22 cellular contexts compared by ENCODE assay signal in the genomic region with DNA sequence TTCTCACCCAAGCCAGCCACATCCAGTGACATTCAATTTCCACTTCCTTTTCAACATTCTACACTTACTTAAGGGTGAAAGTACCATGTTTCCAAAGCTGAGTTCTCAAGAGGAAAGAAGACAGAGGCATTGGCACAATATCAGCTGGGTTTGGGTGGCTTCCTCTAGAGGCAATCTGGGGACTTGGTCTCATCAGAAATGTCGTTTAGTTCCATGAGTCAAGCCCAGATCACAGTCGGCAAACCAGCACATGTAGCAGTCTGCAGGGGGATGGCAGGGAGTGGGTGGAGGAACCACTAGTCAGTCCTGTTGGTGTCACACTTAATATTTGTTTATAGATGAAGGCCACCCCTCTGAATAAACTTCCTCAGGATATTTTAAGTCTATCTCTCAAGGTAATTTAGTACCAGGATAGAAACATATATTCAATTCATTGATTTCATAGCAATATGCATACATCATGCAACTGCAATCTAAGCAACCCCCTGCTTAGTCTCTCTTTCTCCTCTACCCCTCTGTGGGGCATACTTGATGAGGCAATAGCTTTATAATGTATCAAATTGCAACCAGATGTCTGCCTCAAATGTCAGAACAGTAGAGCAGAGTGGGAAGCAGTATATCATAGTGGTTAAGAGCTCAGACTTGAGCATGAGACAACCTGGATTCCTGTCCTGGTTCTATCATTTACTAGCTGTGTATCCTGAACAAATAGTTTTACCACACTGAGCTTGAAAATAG. TPM values are rescaled to one million over a fixed set of nuclear protein-coding genes. Genes with fewer than 3 reads are reported as not detected.
A peak's percentile ranks its signal among the peaks of the same experiment; 100 is the strongest.
DNase-seq lines count a peak whose midpoint lies in the region; ATAC-seq and TF ChIP-seq lines count a peak whose summit lies in the region.
"Had no signal": no experiment of that assay in that cellular context is flagged by ENCODE, and none has a peak within 500 bp of the region (broad histone marks: within the 10 kb centered on the region; RNA-seq: fewer than 3 reads in every experiment).

No MANE protein-coding gene starts in this region.

- H3K4me2 ChIP-seq in neural cell (ENCODE audit: low read length) = peak overlapping the region; percentile 78

- H3K4me1 Mint-ChIP-seq in stimulated activated effector memory CD8-positive, alpha-beta T cell treated with anti-CD3 and anti-CD28 coated beads, Interleukin-12 subunit alpha, Interleukin-12 subunit beta, amount 100 ng/mL, for 72 hours = no peaks in the 10 kb centered on the region
- H3K4me1 Mint-ChIP-seq: activated naive CD8-positive, alpha-beta T cell treated with anti-CD3 and anti-CD28 coated beads, Interleukin-2, amount 10 ng/mL, durations not matched to agents 7 days and 5 days; central memory CD8-positive, alpha-beta T cell had no signal

- H3K79me2 ChIP-seq in neural cell (replicated peaks; ENCODE audit: insufficient read depth, low read length) = peaks cover 74% of the 10 kb centered on the region

- H3K9me3 Mint-ChIP-seq in stimulated activated effector memory CD8-positive, alpha-beta T cell treated with anti-CD3 and anti-CD28 coated beads, Interleukin-12 subunit alpha, Interleukin-12 subunit beta, amount 100 ng/mL, for 72 hours = peaks cover 4% of the 10 kb centered on the region
- H3K9me3 Mint-ChIP-seq: activated CD4-positive, alpha-beta memory T cell treated with anti-CD3 and anti-CD28 coated beads for 36 hours; activated naive CD8-positive, alpha-beta T cell treated with anti-CD3 and anti-CD28 coated beads, Interleukin-2, amount 10 ng/mL, durations not matched to agents 7 days and 5 days; CD8-positive, alpha-beta T cell; central memory CD8-positive, alpha-beta T cell; type B pancreatic cell had no signal

- H3F3A ChIP-seq in neural cell (ENCODE audit: insufficient read depth, low read length, poor library complexity, severe bottlenecking) = peaks cover 3% of the 10 kb centered on the region

- peak overlapping the region; percentile 79 for H3K4me3 ChIP-seq in neural cell (ENCODE audit: low read length)
- H3K4me3 ChIP-seq: GM12878, K562, prostate gland had no signal

- H3K27me3 ChIP-seq in neural cell (ENCODE audit: insufficient read depth, low read depth, low read length) = no peaks in the 10 kb centered on the region

- no peak for ATAC-seq in stimulated activated effector memory CD8-positive, alpha-beta T cell treated with anti-CD3 and anti-CD28 coated beads, Interleukin-12 subunit alpha, Interleukin-12 subunit beta, amount 100 ng/mL, for 72 hours
- ATAC-seq: activated CD4-positive, CD25-positive, alpha-beta regulatory T cell treated with anti-CD3 and anti-CD28 coated beads, Interleukin-2, amount 50 U/mL, for 24 hours; CD8-positive, alpha-beta T cell; GM12878; K562 had no signal

- H3K9ac ChIP-seq in neural cell (ENCODE audit: low read length) = peak overlapping the region; percentile 88

- peak overlapping the region; percentile 14 for H3K27ac ChIP-seq in neural cell (ENCODE audit: low read length)
- H3K27ac ChIP-seq: prostate gland had no signal

- no peaks in the 10 kb centered on the region for H3K36me3 Mint-ChIP-seq in stimulated activated effector memory CD8-positive, alpha-beta T cell treated with anti-CD3 and anti-CD28 coated beads, Interleukin-12 subunit alpha, Interleukin-12 subunit beta, amount 100 ng/mL, for 72 hours
- H3K36me3 Mint-ChIP-seq: activated CD4-positive, alpha-beta memory T cell treated with anti-CD3 and anti-CD28 coated beads for 36 hours; activated naive CD8-positive, alpha-beta T cell treated with anti-CD3 and anti-CD28 coated beads, Interleukin-2, amount 10 ng/mL, durations not matched to agents 7 days and 5 days; CD8-positive, alpha-beta T cell; type B pancreatic cell had no signal

- no peak overlapping the region for H3K4me3 Mint-ChIP-seq in stimulated activated effector memory CD8-positive, alpha-beta T cell treated with anti-CD3 and anti-CD28 coated beads, Interleukin-12 subunit alpha, Interleukin-12 subunit beta, amount 100 ng/mL, for 72 hours
- H3K4me3 Mint-ChIP-seq: activated CD4-positive, alpha-beta memory T cell treated with anti-CD3 and anti-CD28 coated beads for 36 hours; activated naive CD8-positive, alpha-beta T cell treated with anti-CD3 and anti-CD28 coated beads, Interleukin-2, amount 10 ng/mL, durations not matched to agents 7 days and 5 days; CD8-positive, alpha-beta T cell; central memory CD8-positive, alpha-beta T cell had no signal

- no peaks in the 10 kb centered on the region for H3K36me3 ChIP-seq in neural cell (ENCODE audit: insufficient read depth, low read length)
- H3K36me3 ChIP-seq: prostate gland had no signal

- H3K9me3 ChIP-seq in neural cell (ENCODE audit: low read length) = no peaks in the 10 kb centered on the region
- H3K9me3 ChIP-seq: prostate gland had no signal

- peaks cover 3% of the 10 kb centered on the region for H4K20me1 ChIP-seq in neural cell (ENCODE audit: insufficient read depth)

- no peak for TF ChIP-seq EP300 in neural cell (conservative IDR thresholded peaks at IDR 0.05; ENCODE audit: poor library complexity, severe bottlenecking)

- no peak for TF ChIP-seq RAD21 in neural cell (conservative IDR thresholded peaks at IDR 0.05)

- no peak overlapping the region for H2AFZ ChIP-seq in neural cell (ENCODE audit: low read depth, low read length)

- H3K27ac Mint-ChIP-seq in stimulated activated effector memory CD8-positive, alpha-beta T cell treated with anti-CD3 and anti-CD28 coated beads, Interleukin-12 subunit alpha, Interleukin-12 subunit beta, amount 100 ng/mL, for 72 hours = no peak overlapping the region
- H3K27ac Mint-ChIP-seq: activated CD4-positive, alpha-beta memory T cell treated with anti-CD3 and anti-CD28 coated beads for 36 hours; activated naive CD8-positive, alpha-beta T cell treated with anti-CD3 and anti-CD28 coated beads, Interleukin-2, amount 10 ng/mL, durations not matched to agents 7 days and 5 days; CD8-positive, alpha-beta T cell; type B pancreatic cell had no signal

- DNase-seq in DMS153 (lab: John Stamatoyannopoulos, UW) (peak; percentile 36), DMS153 treated with DMSO at 0.1 percent for 48 hours (lab: John Stamatoyannopoulos, UW; ENCODE audit: unreplicated experiment) (no peak), NCI-H2107 (lab: John Stamatoyannopoulos, UW) (peak; percentile 39), NCI-H748 treated with DMSO at 0.1 percent for 48 hours (lab: John Stamatoyannopoulos, UW) (peak; percentile 27), GM19240 (ENCODE audit: insufficient read length, low spot score) (no peak)
- DNase-seq in stimulated activated effector memory CD8-positive, alpha-beta T cell treated with anti-CD3 and anti-CD28 coated beads, Interleukin-12 subunit alpha, Interleukin-12 subunit beta, amount 100 ng/mL, for 72 hours (ENCODE audit: low spot score in 2 of 2) = no peak
- DNase-seq in stimulated activated CD4-positive, alpha-beta T cell treated with anti-CD3 and anti-CD28 coated beads, Interleukin-12 subunit alpha, Interleukin-12 subunit beta, amount 100 ng/mL, for 4 hours = no peak
- DNase-seq: 8988T; activated CD4-positive, alpha-beta memory T cell treated with anti-CD3 and anti-CD28 coated beads for 36 hours; activated effector memory CD4-positive, alpha-beta T cell treated with Interleukin-2 at 50 U/mL for 16 hours; activated naive CD8-positive, alpha-beta T cell treated with anti-CD3 and anti-CD28 coated beads, Interleukin-2, amount 10 ng/mL, durations not matched to agents 7 days and 5 days; CD8-positive, alpha-beta T cell; GOT3; NCI-H526 treated with DMSO at 0.1 percent for 48 hours; OCI-M1 had no signal

- H3K9me2 ChIP-seq in neural cell (ENCODE audit: insufficient read depth, low read length) = no peaks in the 10 kb centered on the region

- TF ChIP-seq CTCF in neural cell (IDR thresholded peaks at IDR 0.05; ENCODE audit: poor library complexity, severe bottlenecking) = no peak

TF ChIP-seq in neural cell, 6 proteins besides CTCF, POLR2A, EP300 and RAD21:
- peak; percentile 36 for TF ChIP-seq MXI1 (conservative IDR thresholded peaks at IDR 0.05; ENCODE audit: poor library complexity, severe bottlenecking)
- TF ChIP-seq, protein P1, sequence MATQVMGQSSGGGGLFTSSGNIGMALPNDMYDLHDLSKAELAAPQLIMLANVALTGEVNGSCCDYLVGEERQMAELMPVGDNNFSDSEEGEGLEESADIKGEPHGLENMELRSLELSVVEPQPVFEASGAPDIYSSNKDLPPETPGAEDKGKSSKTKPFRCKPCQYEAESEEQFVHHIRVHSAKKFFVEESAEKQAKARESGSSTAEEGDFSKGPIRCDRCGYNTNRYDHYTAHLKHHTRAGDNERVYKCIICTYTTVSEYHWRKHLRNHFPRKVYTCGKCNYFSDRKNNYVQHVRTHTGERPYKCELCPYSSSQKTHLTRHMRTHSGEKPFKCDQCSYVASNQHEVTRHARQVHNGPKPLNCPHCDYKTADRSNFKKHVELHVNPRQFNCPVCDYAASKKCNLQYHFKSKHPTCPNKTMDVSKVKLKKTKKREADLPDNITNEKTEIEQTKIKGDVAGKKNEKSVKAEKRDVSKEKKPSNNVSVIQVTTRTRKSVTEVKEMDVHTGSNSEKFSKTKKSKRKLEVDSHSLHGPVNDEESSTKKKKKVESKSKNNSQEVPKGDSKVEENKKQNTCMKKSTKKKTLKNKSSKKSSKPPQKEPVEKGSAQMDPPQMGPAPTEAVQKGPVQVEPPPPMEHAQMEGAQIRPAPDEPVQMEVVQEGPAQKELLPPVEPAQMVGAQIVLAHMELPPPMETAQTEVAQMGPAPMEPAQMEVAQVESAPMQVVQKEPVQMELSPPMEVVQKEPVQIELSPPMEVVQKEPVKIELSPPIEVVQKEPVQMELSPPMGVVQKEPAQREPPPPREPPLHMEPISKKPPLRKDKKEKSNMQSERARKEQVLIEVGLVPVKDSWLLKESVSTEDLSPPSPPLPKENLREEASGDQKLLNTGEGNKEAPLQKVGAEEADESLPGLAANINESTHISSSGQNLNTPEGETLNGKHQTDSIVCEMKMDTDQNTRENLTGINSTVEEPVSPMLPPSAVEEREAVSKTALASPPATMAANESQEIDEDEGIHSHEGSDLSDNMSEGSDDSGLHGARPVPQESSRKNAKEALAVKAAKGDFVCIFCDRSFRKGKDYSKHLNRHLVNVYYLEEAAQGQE (IDR thresholded peaks at IDR 0.05; ENCODE audit: borderline replicate concordance) = no peak
- TF ChIP-seq EZH2 (IDR thresholded peaks at IDR 0.05; ENCODE audit: borderline replicate concordance, insufficient read depth, low read length, poor library complexity, severe bottlenecking) = no peak

RNA-seq across cellular contexts. Expression of a gene that starts 3.0 kb away (rescaled TPM):
- 9.9 and 10.5 TPM in 2 replicates for polyA plus RNA-seq in neural cell
- 11.2 and 18.6 TPM in 2 replicates for polyA minus RNA-seq in neural cell
- polyA plus RNA-seq: K562 had no signal

Comparison
In these comparisons a context has a peak if more than half of its experiments do, and no peak if none do; other contexts are left out.
1. DNase-seq: peak in DMS153 (single experiment), NCI-H2107 (single experiment) and NCI-H748 treated with DMSO at 0.1 percent for 48 hours (single experiment); none in DMS153 treated with DMSO at 0.1 percent for 48 hours (single experiment), GM19240 (single experiment), stimulated activated effector memory CD8-positive, alpha-beta T cell treated with anti-CD3 and anti-CD28 coated beads, Interleukin-12 subunit alpha, Interleukin-12 subunit beta, amount 100 ng/mL, for 72 hours (0 of 2) and stimulated activated CD4-positive, alpha-beta T cell treated with anti-CD3 and anti-CD28 coated beads, Interleukin-12 subunit alpha, Interleukin-12 subunit beta, amount 100 ng/mL, for 4 hours (single experiment).